13 cellular contexts compared by ENCODE assay signal in the genomic region with DNA sequence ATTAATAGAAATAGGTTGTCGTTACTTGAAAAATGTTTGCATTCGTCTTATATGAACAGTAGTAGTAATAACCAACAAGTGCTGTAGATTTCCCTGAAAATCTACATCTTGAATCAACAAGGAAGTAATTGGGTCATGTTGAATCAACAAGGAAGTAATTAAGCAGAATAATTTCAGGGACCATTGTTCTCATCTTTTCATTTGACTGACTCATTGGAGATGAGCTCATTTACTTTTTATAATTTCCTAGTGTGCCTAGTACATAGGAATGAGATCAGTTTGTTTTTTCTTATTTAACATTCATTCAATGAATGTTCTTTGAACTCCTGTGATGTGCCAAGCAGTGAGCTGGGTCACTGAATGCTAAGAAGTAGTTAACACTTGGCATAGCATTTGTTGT. TPM values are rescaled to one million over a fixed set of nuclear protein-coding genes. Genes with fewer than 3 reads are reported as not detected.
A peak's percentile ranks its signal among the peaks of the same experiment; 100 is the strongest.
DNase-seq lines count a peak whose midpoint lies in the region; ATAC-seq and TF ChIP-seq lines count a peak whose summit lies in the region.
"Had no signal": no experiment of that assay in that cellular context is flagged by ENCODE, and none has a peak within 500 bp of the region (broad histone marks: within the 10 kb centered on the region; RNA-seq: fewer than 3 reads in every experiment).

No MANE protein-coding gene starts in this region.

- no peaks in the 10 kb centered on the region for H3K9me3 Mint-ChIP-seq in activated naive CD8-positive, alpha-beta T cell treated with anti-CD3 and anti-CD28 coated beads for 36 hours
- H3K9me3 Mint-ChIP-seq: activated naive CD4-positive, alpha-beta T cell treated with anti-CD3 and anti-CD28 coated beads, Interleukin-2, amount 50 U/mL, for 72 hours; immature natural killer cell; naive thymus-derived CD4-positive, alpha-beta T cell had no signal

- TF ChIP-seq CTCF in fibroblast of mammary gland (conservative IDR thresholded peaks at IDR 0.05; ENCODE audit: control insufficient read depth, insufficient read depth, low read depth, low read length) (no peak), gastrocnemius medialis (IDR thresholded peaks at IDR 0.05 in 4 of 5, conservative IDR thresholded peaks at IDR 0.05 in 1 of 5) (no peak)

- H3K27me3 ChIP-seq in gastrocnemius medialis = no peaks in the 10 kb centered on the region

- DNase-seq in HPDE6-E6E7 (ENCODE audit: extremely low spot score) (peak; percentile 50), NCI-H774 (lab: John Stamatoyannopoulos, UW) (peak; percentile 79), fibroblast of mammary gland (ENCODE audit: low read depth) (peak; percentile 76), gastrocnemius medialis (no peak), activated gamma-delta T cell (lab: John Stamatoyannopoulos, UW) (no peak)
- DNase-seq in activated naive CD8-positive, alpha-beta T cell treated with anti-CD3 and anti-CD28 coated beads for 36 hours = no peak
- DNase-seq: immature natural killer cell; Kasumi-1; naive thymus-derived CD4-positive, alpha-beta T cell; NCI-H2171 treated with DMSO at 0.1 percent for 48 hours had no signal

- H3K4me1 Mint-ChIP-seq in activated naive CD8-positive, alpha-beta T cell treated with anti-CD3 and anti-CD28 coated beads for 36 hours = no peaks in the 10 kb centered on the region
- H3K4me1 Mint-ChIP-seq: immature natural killer cell had no signal

- no peak for ATAC-seq in gastrocnemius medialis
- no peak for ATAC-seq in HG02763 (IDR thresholded peaks at IDR 0.05; ENCODE audit: unreplicated experiment)
- ATAC-seq: activated naive CD4-positive, alpha-beta T cell treated with anti-CD3 and anti-CD28 coated beads, Interleukin-2, amount 50 U/mL, for 72 hours; naive thymus-derived CD4-positive, alpha-beta T cell; Panc1 had no signal

- H3K4me3 ChIP-seq in fibroblast of mammary gland (ENCODE audit: control insufficient read depth, low read depth, low read length) (no peak overlapping the region), gastrocnemius medialis (no peak overlapping the region)

- H3K27ac Mint-ChIP-seq in activated naive CD8-positive, alpha-beta T cell treated with anti-CD3 and anti-CD28 coated beads for 36 hours = no peak overlapping the region
- H3K27ac Mint-ChIP-seq: activated naive CD4-positive, alpha-beta T cell treated with anti-CD3 and anti-CD28 coated beads, Interleukin-2, amount 50 U/mL, for 72 hours; immature natural killer cell; naive thymus-derived CD4-positive, alpha-beta T cell had no signal

- H3K27ac ChIP-seq in gastrocnemius medialis = peak overlapping the region; percentile 27 to 97 (median 95)

- peaks cover 0 to 40% of the 10 kb centered on the region in 2 donors for H3K36me3 ChIP-seq in gastrocnemius medialis

- peaks cover 6% of the 10 kb centered on the region for H3K36me3 Mint-ChIP-seq in activated naive CD8-positive, alpha-beta T cell treated with anti-CD3 and anti-CD28 coated beads for 36 hours
- H3K36me3 Mint-ChIP-seq: immature natural killer cell had no signal

- in situ Hi-C loops in gastrocnemius medialis (cut with MboI; ENCODE audit: low sequenced_read_pairs in 4 of 4) = no loop called here

- no peak for TF ChIP-seq POLR2A in gastrocnemius medialis (IDR thresholded peaks at IDR 0.05)

- no peak overlapping the region for H3K4me3 Mint-ChIP-seq in activated naive CD8-positive, alpha-beta T cell treated with anti-CD3 and anti-CD28 coated beads for 36 hours
- H3K4me3 Mint-ChIP-seq: immature natural killer cell; naive thymus-derived CD4-positive, alpha-beta T cell had no signal

- peaks cover 3% of the 10 kb centered on the region for H3K27me3 Mint-ChIP-seq in activated naive CD8-positive, alpha-beta T cell treated with anti-CD3 and anti-CD28 coated beads for 36 hours
- H3K27me3 Mint-ChIP-seq: naive thymus-derived CD4-positive, alpha-beta T cell had no signal

- no peaks in the 10 kb centered on the region for H3K9me3 ChIP-seq in gastrocnemius medialis

- peaks cover 17 to 47% of the 10 kb centered on the region in 2 donors for H3K4me1 ChIP-seq in gastrocnemius medialis

- intact Hi-C loops in gastrocnemius medialis (cut with DNase I; ENCODE audit: low total_unique reads) = no loop called here

RNA-seq across cellular contexts. Expression of a gene that starts 8.2 kb away (rescaled TPM):
- 10 to 100 TPM in 3 of 4 donors, 1 to 10 TPM in 1; 9.5 to 39.9 (median 32.6) TPM for total RNA-seq in gastrocnemius medialis
- total RNA-seq in activated naive CD8-positive, alpha-beta T cell treated with anti-CD3 and anti-CD28 coated beads for 36 hours = 1 to 10 TPM; 6.2 to 7.2 TPM

RNA-seq across cellular contexts. Expression of a gene that starts 57.9 kb away (rescaled TPM):
- not detected for total RNA-seq in gastrocnemius medialis
- total RNA-seq in activated naive CD8-positive, alpha-beta T cell treated with anti-CD3 and anti-CD28 coated beads for 36 hours = not detected
- total RNA-seq: activated naive CD4-positive, alpha-beta T cell treated with anti-CD3 and anti-CD28 coated beads, Interleukin-2, amount 50 U/mL, for 72 hours; naive thymus-derived CD4-positive, alpha-beta T cell had no signal

Comparison
In these comparisons a context has a peak if more than half of its experiments do, and no peak if none do; other contexts are left out.
1. DNase-seq: peak in HPDE6-E6E7 (single experiment), NCI-H774 (single experiment) and fibroblast of mammary gland (single experiment); none in gastrocnemius medialis (0 of 2), activated gamma-delta T cell (single experiment) and activated naive CD8-positive, alpha-beta T cell treated with anti-CD3 and anti-CD28 coated beads for 36 hours (single experiment).